ENCODE assay signal across 1 cellular context in genomic region chr11:116605543-116605942, GRCh38.
A peak's percentile ranks its signal among the peaks of the same experiment; 100 is the strongest.
TF ChIP-seq lines count a peak whose summit lies in the region.

No MANE protein-coding gene starts in this region.

TF ChIP-seq in HepG2, 621 proteins besides CTCF, POLR2A, EP300 and RAD21 (continued from another document and continues in another):
- TF ChIP-seq ZNF773 (CRISPR knock-in tag; IDR thresholded peaks at IDR 0.05; ENCODE audit: borderline replicate concordance) (peak; percentile 70; the same call in 1 of the 2 replicates), ZMYM3 (CRISPR knock-in tag; IDR thresholded peaks at IDR 0.05) (no peak), HOMEZ (CRISPR knock-in tag; IDR thresholded peaks at IDR 0.05; ENCODE audit: low read depth) (no peak), CBX2 (IDR thresholded peaks at IDR 0.05; ENCODE audit: low read depth, low read length) (no peak), CBX2 (CRISPR knock-in tag; IDR thresholded peaks at IDR 0.05; ENCODE audit: low read depth) (no peak), ZNF121 (CRISPR knock-in tag; IDR thresholded peaks at IDR 0.05) (no peak), MAFG (CRISPR knock-in tag; IDR thresholded peaks at IDR 0.05) (no peak), ZNF577 (CRISPR knock-in tag; IDR thresholded peaks at IDR 0.05; ENCODE audit: borderline replicate concordance, low read depth) (no peak), ZFYVE20 (CRISPR knock-in tag; IDR thresholded peaks at IDR 0.05; ENCODE audit: borderline replicate concordance, low read depth) (no peak), ARNT (IDR thresholded peaks at IDR 0.05) (no peak), CEBPZ (IDR thresholded peaks at IDR 0.05; ENCODE audit: low read length) (no peak), NR3C1 (CRISPR knock-in tag; IDR thresholded peaks at IDR 0.05) (no peak), KDM4B (CRISPR knock-in tag; IDR thresholded peaks at IDR 0.05) (no peak), BRD4 (CRISPR knock-in tag; IDR thresholded peaks at IDR 0.05) (no peak), IRF1 (CRISPR knock-in tag; IDR thresholded peaks at IDR 0.05; ENCODE audit: low read depth) (no peak), SRSF9 (IDR thresholded peaks at IDR 0.05; ENCODE audit: borderline replicate concordance, insufficient read depth, low read depth, low read length, poor library complexity, severe bottlenecking) (no peak), ATF2 (CRISPR knock-in tag; IDR thresholded peaks at IDR 0.05) (peak; percentile 86), ATF5 (CRISPR knock-in tag; IDR thresholded peaks at IDR 0.05; ENCODE audit: low read depth) (no peak), POGK (CRISPR knock-in tag; conservative IDR thresholded peaks at IDR 0.05) (peak; percentile 45; the same call in 1 of the 2 replicates), ZNF205 (CRISPR knock-in tag; IDR thresholded peaks at IDR 0.05) (0 out of 2 replicates have a peak, but pooled peaks have one; percentile 45), ZNF883 (CRISPR knock-in tag; IDR thresholded peaks at IDR 0.05; ENCODE audit: not compliant biosample characterization) (no peak), RNF2 (conservative IDR thresholded peaks at IDR 0.05; ENCODE audit: low read depth) (no peak), CSRNP2 (CRISPR knock-in tag; conservative IDR thresholded peaks at IDR 0.05; ENCODE audit: low read depth) (no peak), DMTF1 (CRISPR knock-in tag; IDR thresholded peaks at IDR 0.05) (no peak), TARDBP (CRISPR knock-in tag; IDR thresholded peaks at IDR 0.05) (no peak), ZNF225 (CRISPR knock-in tag; IDR thresholded peaks at IDR 0.05) (no peak; the same call in 1 of the 2 replicates), PBX3 (CRISPR knock-in tag; IDR thresholded peaks at IDR 0.05; ENCODE audit: borderline replicate concordance) (peak; percentile 89), ZBTB42 (CRISPR knock-in tag; IDR thresholded peaks at IDR 0.05) (0 out of 2 replicates have a peak, but pooled peaks have one; percentile 40), E2F5 (CRISPR knock-in tag; conservative IDR thresholded peaks at IDR 0.05) (0 out of 2 replicates have a peak, but pooled peaks have one; percentile 26), KDM3A (CRISPR knock-in tag; IDR thresholded peaks at IDR 0.05; ENCODE audit: low read depth) (no peak), NFE2L1 (CRISPR knock-in tag; IDR thresholded peaks at IDR 0.05; ENCODE audit: borderline replicate concordance) (no peak), PBX2 (CRISPR knock-in tag; IDR thresholded peaks at IDR 0.05) (no peak), ZNF260 (CRISPR knock-in tag; IDR thresholded peaks at IDR 0.05; ENCODE audit: borderline replicate concordance, low read depth) (no peak), RXRB (CRISPR knock-in tag; IDR thresholded peaks at IDR 0.05; ENCODE audit: borderline replicate concordance) (peak; percentile 68; the same call in 1 of the 2 replicates), ZNF296 (CRISPR knock-in tag; conservative IDR thresholded peaks at IDR 0.05) (no peak), NCOA1 (CRISPR knock-in tag; IDR thresholded peaks at IDR 0.05) (no peak), ZFP82 (CRISPR knock-in tag; IDR thresholded peaks at IDR 0.05; ENCODE audit: borderline replicate concordance) (no peak), MNT (IDR thresholded peaks at IDR 0.05) (no peak), ZNF441 (CRISPR knock-in tag; IDR thresholded peaks at IDR 0.05; ENCODE audit: borderline replicate concordance) (peak; percentile 78; the same call in 1 of the 2 replicates), ASH2L (IDR thresholded peaks at IDR 0.05; ENCODE audit: insufficient read length, low read depth, low read length) (no peak), ZNF224 (CRISPR knock-in tag; IDR thresholded peaks at IDR 0.05) (no peak)
